8 cellular contexts compared by ENCODE assay signal in genomic region chr2:144523606-144524131, GRCh38. TPM values are rescaled to one million over a fixed set of nuclear protein-coding genes. Genes with fewer than 3 reads are reported as not detected.
DNase-seq lines count a peak whose midpoint lies in the region; ATAC-seq and TF ChIP-seq lines count a peak whose summit lies in the region.

No MANE protein-coding gene starts in this region.

- peaks cover 2% of the 10 kb centered on the region for H3K79me1 ChIP-seq in mesenchymal stem cell (replicated peaks; ENCODE audit: low read length, poor library complexity, severe bottlenecking)

- WGBS in mesenchymal stem cell, result 2% methylated on average over 10 of the region's 15 CpGs

- H2BK15ac ChIP-seq in mesenchymal stem cell (ENCODE audit: low read depth, poor library complexity, severe bottlenecking), result no peak overlapping the region

- peak overlapping the region; percentile 70 to 92 for H3K4ac ChIP-seq in mesenchymal stem cell (ENCODE audit: low read depth in 1 of 2, low read length in 2 of 2)

- peak overlapping the region; percentile 80 for H4K8ac ChIP-seq in mesenchymal stem cell (ENCODE audit: low read length)

- peak overlapping the region; percentile 81 for H4K91ac ChIP-seq in mesenchymal stem cell (ENCODE audit: low read length)

- DNase-seq in AG10803 (ENCODE audit: low read depth), result no peak
- DNase-seq in Karpas-422, result peak; percentile 47
- DNase-seq in cardiac fibroblast (ENCODE audit: low read depth in 2 of 2), result peak in 1 of 2 donors; percentile 43
- peak; percentile 39 for DNase-seq in mesenchymal stem cell
- DNase-seq in uterus, result no peak
- DNase-seq in NOMO-1 treated with dmso at 0.1 percent for 144 hours (lab: John Stamatoyannopoulos, UW; ENCODE audit: unreplicated experiment), result no peak
- DNase-seq in activated CD4-positive, CD25-positive, alpha-beta regulatory T cell treated with anti-CD3 and anti-CD28 coated beads, Interleukin-2, amount 50 U/mL, for 72 hours, result no peak

- H3K27me3 ChIP-seq in Karpas-422 (ENCODE audit: low read length) (no peaks in the 10 kb centered on the region), mesenchymal stem cell (ENCODE audit: control insufficient read depth in 1 of 2, insufficient read depth in 1 of 2, low read length in 2 of 2) (no peaks in the 10 kb centered on the region), uterus (peaks cover 0 to 22% of the 10 kb centered on the region in 2 donors)

- H3K9me3 ChIP-seq in Karpas-422 (ENCODE audit: low read length) (no peaks in the 10 kb centered on the region), mesenchymal stem cell (ENCODE audit: control insufficient read depth, low read length) (no peaks in the 10 kb centered on the region), uterus (no peaks in the 10 kb centered on the region)

- peak overlapping the region in 1 of 2 experiments; percentile 80 for H3K23ac ChIP-seq in mesenchymal stem cell (ENCODE audit: low read length in 2 of 2)

- H3K36me3 ChIP-seq in Karpas-422 (ENCODE audit: insufficient read depth, low read length) (no peaks in the 10 kb centered on the region), mesenchymal stem cell (ENCODE audit: control insufficient read depth in 1 of 2, insufficient read depth in 2 of 2, low read depth in 1 of 2, low read length in 2 of 2) (no peaks in the 10 kb centered on the region), uterus (no peaks in the 10 kb centered on the region)

- no peak for TF ChIP-seq POLR2A in uterus (IDR thresholded peaks at IDR 0.05)

- H3K18ac ChIP-seq in mesenchymal stem cell (ENCODE audit: low read depth in 1 of 2, low read length in 2 of 2), result peak overlapping the region; percentile 85 to 88

- intact Hi-C loops in uterus (cut with DNase I; ENCODE audit: low total_unique reads), result no loop called here

- no peaks in the 10 kb centered on the region for H4K20me1 ChIP-seq in Karpas-422 (ENCODE audit: insufficient read depth, low read depth, low read length)

- peak overlapping the region in 1 of 2 experiments; percentile 90 for H2BK12ac ChIP-seq in mesenchymal stem cell (ENCODE audit: low read length in 2 of 2)

- no peaks in the 10 kb centered on the region for H3K79me2 ChIP-seq in Karpas-422 (ENCODE audit: low read length)

- H3K4me1 ChIP-seq in Karpas-422 (ENCODE audit: low read length) (peaks cover 54% of the 10 kb centered on the region), mesenchymal stem cell (ENCODE audit: control insufficient read depth, insufficient read depth, low read depth, low read length) (peaks cover 5% of the 10 kb centered on the region), uterus (no peaks in the 10 kb centered on the region)

- no peak overlapping the region for H2AK5ac ChIP-seq in mesenchymal stem cell (ENCODE audit: low read length, severe bottlenecking)

- H3K27ac ChIP-seq in Karpas-422 (ENCODE audit: low read length) (no peak overlapping the region), mesenchymal stem cell (ENCODE audit: low read length, poor library complexity, severe bottlenecking) (no peak overlapping the region), uterus (peak overlapping the region; percentile 95 to 97)

- H3K4me2 ChIP-seq in Karpas-422 (ENCODE audit: low read depth, low read length, poor library complexity, severe bottlenecking) (peak overlapping the region; percentile 99), mesenchymal stem cell (ENCODE audit: low read length, poor library complexity, severe bottlenecking) (peak overlapping the region; percentile 93)

- H3K9me2 ChIP-seq in Karpas-422 (replicated peaks; ENCODE audit: insufficient read depth, low read length), result no peaks in the 10 kb centered on the region

- H2AFZ ChIP-seq in Karpas-422 (ENCODE audit: low read length) (peak overlapping the region; percentile 54), mesenchymal stem cell (ENCODE audit: low read depth, low read length) (no peak overlapping the region)

- no peak overlapping the region for H2BK5ac ChIP-seq in mesenchymal stem cell (ENCODE audit: low read depth, low read length, poor library complexity, severe bottlenecking)

- ATAC-seq in GM19397 (IDR thresholded peaks at IDR 0.05; ENCODE audit: unreplicated experiment), result no peak

- TF ChIP-seq CTCF in AG10803 (conservative IDR thresholded peaks at IDR 0.05; ENCODE audit: low read length) (no peak), cardiac fibroblast (IDR thresholded peaks at IDR 0.05; ENCODE audit: low read depth, low read length) (no peak), uterus (IDR thresholded peaks at IDR 0.05) (no peak)

- H3K4me3 ChIP-seq in AG10803 (ENCODE audit: low read length), result peak overlapping the region; percentile 72
- H3K4me3 ChIP-seq in Karpas-422 (ENCODE audit: low read length), result peak overlapping the region; percentile 85
- H3K4me3 ChIP-seq in cardiac fibroblast (replicated peaks in 1 of 2; ENCODE audit: low read depth in 2 of 2, low read length in 2 of 2), result peak overlapping the region; percentile 56 to 60
- H3K4me3 ChIP-seq in mesenchymal stem cell (ENCODE audit: insufficient read depth in 1 of 2, low read depth in 1 of 2, low read length in 2 of 2), result peak overlapping the region; percentile 61 to 77
- peak overlapping the region; percentile 32 to 56 for H3K4me3 ChIP-seq in uterus

- H3K14ac ChIP-seq in mesenchymal stem cell (ENCODE audit: low read length in 2 of 2), result peak overlapping the region in 1 of 2 experiments; percentile 74

- H3K9ac ChIP-seq in Karpas-422 (ENCODE audit: low read length) (peak overlapping the region; percentile 81), mesenchymal stem cell (ENCODE audit: low read length) (peak overlapping the region; percentile 91)

- peak overlapping the region; percentile 97 for H2BK120ac ChIP-seq in mesenchymal stem cell (ENCODE audit: low read depth, low read length)

RNA-seq across cellular contexts. Expression of gene ZEB2, which starts 3.8 kb away (rescaled TPM):
- total RNA-seq in Karpas-422 (2014; rRNA removed; shearing (Covaris generic); ENCODE audit: low replicate concordance), result 15.3 and 29.4 TPM in 2 replicates
- 62.5 TPM for polyA plus RNA-seq in mesenchymal stem cell (2013, experiment 1 of 2)
- 60.2 TPM for polyA plus RNA-seq in mesenchymal stem cell (2013, experiment 2 of 2)
- total RNA-seq in uterus, result 100 to 1,000 TPM in 3 of 4 donors, 10 to 100 TPM in 1; 35.9 to 177 (median 120) TPM

Comparison
In these comparisons a context has a peak if more than half of its experiments do, and no peak if none do; other contexts are left out.
1. DNase-seq: peak in Karpas-422 (single experiment) and mesenchymal stem cell (single experiment); none in AG10803 (single experiment), uterus (0 of 2), NOMO-1 treated with dmso at 0.1 percent for 144 hours (single experiment) and activated CD4-positive, CD25-positive, alpha-beta regulatory T cell treated with anti-CD3 and anti-CD28 coated beads, Interleukin-2, amount 50 U/mL, for 72 hours (single experiment).
2. H3K27ac ChIP-seq: peak in uterus (2 of 2); none in Karpas-422 (single experiment) and mesenchymal stem cell (single experiment).
3. Peak in every context shown above with its lines, with median percentiles within 50 percentile points of each other: H3K4me3 ChIP-seq.